10 cellular contexts compared by ENCODE assay signal in genomic region chr6:101391772-101392560, GRCh38. TPM values are rescaled to one million over a fixed set of nuclear protein-coding genes. Genes with fewer than 3 reads are reported as not detected.
DNase-seq lines count a peak whose midpoint lies in the region; ATAC-seq and TF ChIP-seq lines count a peak whose summit lies in the region.
"Had no signal": no experiment of that assay in that cellular context is flagged by ENCODE, and none has a peak within 500 bp of the region (broad histone marks: within the 10 kb centered on the region; RNA-seq: fewer than 3 reads in every experiment).

No MANE protein-coding gene starts in this region.

- CTCF ChIA-PET in CD8-positive, alpha-beta memory T cell (lab: Charles Lee): no interaction called here

- POLR2A ChIA-PET in CD8-positive, alpha-beta memory T cell (lab: Charles Lee): no interaction called here

- no peaks in the 10 kb centered on the region for H3K4me1 Mint-ChIP-seq in CD8-positive, alpha-beta memory T cell

- no peak overlapping the region for H3K4me3 Mint-ChIP-seq in CD8-positive, alpha-beta memory T cell

- H3K36me3 ChIP-seq in right atrium auricular region (no peaks in the 10 kb centered on the region), iPS-20b (ENCODE audit: insufficient read depth, low read depth, low read length) (no peaks in the 10 kb centered on the region)
- H3K36me3 ChIP-seq in CD8-positive, alpha-beta memory T cell (ENCODE audit: insufficient read depth, low read length): no peaks in the 10 kb centered on the region

- H3K27me3 ChIP-seq in right atrium auricular region: no peaks in the 10 kb centered on the region
- H3K27me3 ChIP-seq in iPS-20b (ENCODE audit: insufficient read depth, low read length): peaks cover 77% of the 10 kb centered on the region
- H3K27me3 ChIP-seq in CD8-positive, alpha-beta memory T cell (ENCODE audit: insufficient read depth, low read length, poor library complexity, severe bottlenecking): no peaks in the 10 kb centered on the region

- H3K36me3 Mint-ChIP-seq in CD8-positive, alpha-beta memory T cell: peaks cover 0 to 2% (median 0%) of the 10 kb centered on the region in 3 donors

- no peak overlapping the region for H3K9ac ChIP-seq in iPS-20b (ENCODE audit: low read depth, low read length)

- H3K27ac ChIP-seq in right atrium auricular region: no peak overlapping the region
- H3K27ac ChIP-seq in iPS-20b (ENCODE audit: low read length): no peak overlapping the region
- no peak overlapping the region for H3K27ac ChIP-seq in CD8-positive, alpha-beta memory T cell (ENCODE audit: low read depth, low read length)
- H3K27ac ChIP-seq: HL-60 had no signal

- ATAC-seq in GM21381 (IDR thresholded peaks at IDR 0.05; ENCODE audit: unreplicated experiment): no peak

- H3K4me1 ChIP-seq in right atrium auricular region (peaks cover 0 to 9% of the 10 kb centered on the region in 2 donors), iPS-20b (ENCODE audit: insufficient read depth, low read length) (peaks cover 4% of the 10 kb centered on the region; the same call in 1 of the 2 replicates)
- H3K4me1 ChIP-seq in CD8-positive, alpha-beta memory T cell (ENCODE audit: insufficient read depth, low read length): no peaks in the 10 kb centered on the region

- no peaks in the 10 kb centered on the region for H3K9me3 ChIP-seq in right atrium auricular region
- no peaks in the 10 kb centered on the region for H3K9me3 ChIP-seq in iPS-20b (ENCODE audit: insufficient read depth, low read depth, low read length)
- H3K9me3 ChIP-seq in CD8-positive, alpha-beta memory T cell (ENCODE audit: low read length): no peaks in the 10 kb centered on the region

- intact Hi-C loops in cardiac septum (cut with DNase I): no loop called here

- peaks cover 7 to 41% of the 10 kb centered on the region in 2 donors for H3K27me3 Mint-ChIP-seq in CD8-positive, alpha-beta memory T cell

- peaks cover 3 to 15% (median 7%) of the 10 kb centered on the region in 5 donors for H3K9me3 Mint-ChIP-seq in CD8-positive, alpha-beta memory T cell

- no peak for DNase-seq in right atrium auricular region (ENCODE audit: low spot score)
- no peak for DNase-seq in cardiac septum (ENCODE audit: low spot score)
- DNase-seq in SW 1271 (lab: John Stamatoyannopoulos, UW): no peak
- no peak for DNase-seq in CD8-positive, alpha-beta memory T cell
- no peak for DNase-seq in GDM1 (lab: John Stamatoyannopoulos, UW)
- DNase-seq: NCI-H2081 had no signal

- TF ChIP-seq CTCF in right atrium auricular region (IDR thresholded peaks at IDR 0.05) (no peak), WI38 (IDR thresholded peaks at IDR 0.05; ENCODE audit: low read depth, low read length) (no peak)

- no peak overlapping the region for H3K27ac Mint-ChIP-seq in CD8-positive, alpha-beta memory T cell

- H3K4me3 ChIP-seq in right atrium auricular region: peak overlapping the region; percentile 59 to 60
- peak overlapping the region; percentile 73 for H3K4me3 ChIP-seq in WI38 (ENCODE audit: low read depth, low read length)
- H3K4me3 ChIP-seq in iPS-20b (ENCODE audit: low read length): peak overlapping the region; percentile 71
- no peak overlapping the region for H3K4me3 ChIP-seq in CD8-positive, alpha-beta memory T cell (ENCODE audit: low read length)

RNA-seq across cellular contexts. Expression of gene GRIK2, which starts 1.5 kb away (rescaled TPM):
- total RNA-seq in right atrium auricular region: 10 to 100 TPM in 1 of 2 donors, 1 to 10 TPM in 1; 7.7 to 12.1 TPM
- total RNA-seq in cardiac septum: 0.67 TPM
- not detected for total RNA-seq in CD8-positive, alpha-beta memory T cell
- not detected for polyA plus RNA-seq in CD8-positive, alpha-beta memory T cell
